ENCODE assay signal across 9 cellular contexts in the genomic region with DNA sequence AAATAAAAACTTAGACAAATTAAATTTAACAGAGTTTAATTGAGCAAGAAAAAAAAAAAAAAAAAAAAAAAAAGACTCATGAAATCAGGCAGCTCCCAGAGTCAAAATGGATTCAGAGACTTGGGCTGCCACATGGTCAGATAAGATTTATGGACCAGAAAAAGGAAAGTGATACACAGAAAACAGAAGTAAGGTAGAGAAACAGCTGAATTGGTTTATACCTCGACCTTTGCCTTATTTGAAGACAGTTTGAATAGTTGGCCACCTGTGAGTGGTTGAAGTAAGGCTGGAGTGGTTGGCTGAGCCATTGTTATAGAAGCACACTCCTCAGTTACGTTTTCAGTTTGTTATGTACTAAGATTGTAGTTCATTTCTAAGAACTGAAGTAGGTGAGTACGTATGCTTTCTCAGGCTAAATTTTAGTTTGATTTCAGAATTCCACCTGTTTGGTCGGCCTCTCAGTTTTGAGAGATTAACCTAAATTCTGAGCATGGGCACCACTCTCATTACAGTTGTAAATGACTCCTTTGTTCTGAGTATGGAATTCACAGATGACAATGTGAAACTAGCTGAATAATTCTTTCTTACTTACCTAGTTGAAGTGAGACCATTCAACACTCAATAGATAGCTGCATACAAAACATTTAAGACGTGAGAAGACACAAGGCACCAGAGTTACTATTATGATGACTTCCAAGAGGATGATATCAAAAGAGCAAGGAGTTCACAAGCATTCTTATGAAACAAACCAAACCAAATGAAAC.
A peak's percentile ranks its signal among the peaks of the same experiment; 100 is the strongest.
DNase-seq lines count a peak whose midpoint lies in the region; ATAC-seq and TF ChIP-seq lines count a peak whose summit lies in the region.
"Had no signal": no experiment of that assay in that cellular context is flagged by ENCODE, and none has a peak within 500 bp of the region (broad histone marks: within the 10 kb centered on the region; RNA-seq: fewer than 3 reads in every experiment).

No MANE protein-coding gene starts in this region.

- H3K9ac ChIP-seq in GM23248 (peak overlapping the region; percentile 24; the same call in 1 of the 2 replicates), MM.1S (ENCODE audit: low read length) (peak overlapping the region; percentile 32)

- H3K9me2 ChIP-seq in GM23248 (ENCODE audit: insufficient read depth) (no peaks in the 10 kb centered on the region; the same call in 1 of the 2 replicates), MM.1S (replicated peaks; ENCODE audit: insufficient read depth, low read length) (no peaks in the 10 kb centered on the region)

- H3K9me3 ChIP-seq in GM23248 (ENCODE audit: low read depth) (no peaks in the 10 kb centered on the region), MM.1S (replicated peaks; ENCODE audit: insufficient read depth, low read length) (no peaks in the 10 kb centered on the region), osteoblast (ENCODE audit: low read depth, low read length) (no peaks in the 10 kb centered on the region), prostate gland (no peaks in the 10 kb centered on the region), WERI-Rb-1 (ENCODE audit: severe bottlenecking) (no peaks in the 10 kb centered on the region)

- no peak for TF ChIP-seq POLR2A in prostate gland (IDR thresholded peaks at IDR 0.05)

- peaks cover 75% of the 10 kb centered on the region for H3K4me1 ChIP-seq in GM23248 (ENCODE audit: insufficient read depth)
- H3K4me1 ChIP-seq in MM.1S (ENCODE audit: low read length), result peaks cover 28% of the 10 kb centered on the region
- H3K4me1 ChIP-seq in osteoblast (ENCODE audit: insufficient read depth, low read length), result peaks cover 54% of the 10 kb centered on the region
- no peaks in the 10 kb centered on the region for H3K4me1 ChIP-seq in prostate gland (replicated peaks)

- H3K27me3 ChIP-seq in GM23248 (replicated peaks; ENCODE audit: insufficient read depth) (no peaks in the 10 kb centered on the region), MM.1S (replicated peaks; ENCODE audit: insufficient read depth, low read length) (no peaks in the 10 kb centered on the region), osteoblast (ENCODE audit: insufficient read depth, low read length) (no peaks in the 10 kb centered on the region), prostate gland (replicated peaks; ENCODE audit: insufficient read depth) (no peaks in the 10 kb centered on the region), WERI-Rb-1 (ENCODE audit: insufficient read depth, low read depth, severe bottlenecking) (no peaks in the 10 kb centered on the region)

- DNase-seq in GM23248 (no peak), MM.1S (peak; percentile 89), osteoblast (ENCODE audit: insufficient read length, low spot score, missing footprints) (no peak), prostate gland (ENCODE audit: low spot score) (no peak), NCI-H774 (lab: John Stamatoyannopoulos, UW) (no peak), NCI-H1436 (lab: John Stamatoyannopoulos, UW) (no peak), WERI-Rb-1 (no peak)
- DNase-seq: midbrain had no signal

- H3K36me3 ChIP-seq in GM23248 (ENCODE audit: low read depth) (no peaks in the 10 kb centered on the region), MM.1S (replicated peaks; ENCODE audit: insufficient read depth, low read length) (no peaks in the 10 kb centered on the region), osteoblast (ENCODE audit: insufficient read depth, low read length) (no peaks in the 10 kb centered on the region), prostate gland (no peaks in the 10 kb centered on the region), WERI-Rb-1 (no peaks in the 10 kb centered on the region)

- peak overlapping the region; percentile 99 for H3K27ac ChIP-seq in GM23248
- peak overlapping the region; percentile 79 for H3K27ac ChIP-seq in MM.1S (ENCODE audit: low read length)
- H3K27ac ChIP-seq in osteoblast (ENCODE audit: low read depth, low read length), result peak overlapping the region; percentile 99
- no peak overlapping the region for H3K27ac ChIP-seq in prostate gland
- no peak overlapping the region for H3K27ac ChIP-seq in WERI-Rb-1

- in situ Hi-C loops in GM23248 (cut with MboI), result no loop called here

- H4K20me1 ChIP-seq in GM23248 (ENCODE audit: insufficient read depth) (no peaks in the 10 kb centered on the region), MM.1S (ENCODE audit: insufficient read depth, low read length) (no peaks in the 10 kb centered on the region), osteoblast (ENCODE audit: insufficient read depth, low read length) (no peaks in the 10 kb centered on the region)

- TF ChIP-seq CTCF in MM.1S (IDR thresholded peaks at IDR 0.05; ENCODE audit: low read length) (no peak), osteoblast (IDR thresholded peaks at IDR 0.05; ENCODE audit: extremely low read depth, low read depth, low read length) (no peak), prostate gland (IDR thresholded peaks at IDR 0.05) (no peak), WERI-Rb-1 (IDR thresholded peaks at IDR 0.05; ENCODE audit: low read depth, low read length) (no peak)

- intact Hi-C loops in prostate gland (cut with DNase I), result loop anchor here (5.0 kb wide), 1 partner anchor 37 kb away; no protein-coding TSS in a partner anchor

- peak overlapping the region; percentile 72 for H3K4me2 ChIP-seq in GM23248 (ENCODE audit: unreplicated experiment)
- H3K4me2 ChIP-seq in MM.1S (ENCODE audit: low read depth, low read length), result peak overlapping the region; percentile 79
- H3K4me2 ChIP-seq in osteoblast (ENCODE audit: insufficient read depth, low read length), result no peak overlapping the region

- H3K79me2 ChIP-seq in GM23248 (ENCODE audit: insufficient read depth) (peaks cover 4% of the 10 kb centered on the region; the same call in 1 of the 2 replicates), MM.1S (ENCODE audit: low read length) (no peaks in the 10 kb centered on the region), osteoblast (ENCODE audit: insufficient read depth, low read length) (peaks cover 3% of the 10 kb centered on the region)

- H3F3A ChIP-seq in GM23248 (ENCODE audit: insufficient read depth), result peaks cover 73% of the 10 kb centered on the region
- H3F3A ChIP-seq in MM.1S (ENCODE audit: insufficient read depth, low read length), result peaks cover 9% of the 10 kb centered on the region

- peak; percentile 84 for ATAC-seq in GM18909 (IDR thresholded peaks at IDR 0.05; ENCODE audit: poor library complexity, unreplicated experiment)

- WGBS in GM23248 (ENCODE audit: low coverage in 1 of 2, low lambda C conversion rate in 2 of 2, missing lambda C conversion rate in 2 of 2), 2 experiments, result 84 to 89% methylated on average over 5 of the region's 5 CpGs
- WGBS in prostate gland, result 91% methylated on average over 5 of the region's 5 CpGs

- H3K4me3 ChIP-seq in GM23248 (no peak overlapping the region), MM.1S (ENCODE audit: low read length) (peak overlapping the region; percentile 28), osteoblast (ENCODE audit: insufficient read depth, low read length) (no peak overlapping the region), prostate gland (no peak overlapping the region), WERI-Rb-1 (ENCODE audit: low read depth, low read length) (no peak overlapping the region)

- H2AFZ ChIP-seq in GM23248 (no peak overlapping the region), MM.1S (ENCODE audit: low read length) (no peak overlapping the region), osteoblast (ENCODE audit: low read length) (no peak overlapping the region)

Comparison
In these comparisons a context has a peak if more than half of its experiments do, and no peak if none do; other contexts are left out.
1. H3K27ac ChIP-seq: peak in GM23248 (single experiment), MM.1S (single experiment) and osteoblast (single experiment); none in prostate gland (0 of 2) and WERI-Rb-1 (single experiment).